In the genomic region with DNA sequence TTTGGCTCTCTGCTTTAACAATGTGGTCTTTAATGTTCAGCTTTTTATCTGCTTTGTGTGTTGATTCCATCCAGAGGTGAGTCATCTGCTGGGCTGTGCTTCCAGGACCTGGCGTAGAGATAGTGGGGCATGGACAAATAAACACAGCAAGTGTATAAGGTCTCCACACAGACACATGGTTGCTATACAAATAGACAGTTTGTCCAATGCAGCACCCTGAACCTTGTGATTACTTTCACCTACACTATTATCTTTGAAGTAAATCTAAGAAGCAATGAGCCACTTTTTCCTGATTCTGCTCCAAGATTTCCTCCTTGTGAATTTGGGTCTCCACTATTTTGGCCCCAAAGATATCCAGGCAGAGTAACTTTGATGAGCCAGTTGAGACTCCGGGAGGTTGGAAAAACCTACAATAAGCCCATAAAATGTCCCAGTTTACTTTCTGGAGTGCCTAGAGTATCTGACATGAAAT, we compare ENCODE assay signal across 13 cellular contexts. TPM values are rescaled to one million over a fixed set of nuclear protein-coding genes. Genes with fewer than 3 reads are reported as not detected.
A peak's percentile ranks its signal among the peaks of the same experiment; 100 is the strongest.
DNase-seq lines count a peak whose midpoint lies in the region; ATAC-seq and TF ChIP-seq lines count a peak whose summit lies in the region.
"Had no signal": no experiment of that assay in that cellular context is flagged by ENCODE, and none has a peak within 500 bp of the region (broad histone marks: within the 10 kb centered on the region; RNA-seq: fewer than 3 reads in every experiment).

No MANE protein-coding gene starts in this region.

- no peaks in the 10 kb centered on the region for H3K9me2 ChIP-seq in SK-N-SH

- DNase-seq in SK-N-SH (no peak), colonic mucosa (peak; percentile 72), right lobe of liver (peak; percentile 52 to 84 (median 77)), activated T-cell treated with anti-CD3 and anti-CD28 coated beads for 4 hours (no peak), SIG-M5 (lab: John Stamatoyannopoulos, UW) (no peak)
- DNase-seq: activated naive CD8-positive, alpha-beta T cell treated with anti-CD3 and anti-CD28 coated beads, Interleukin-2, amount 50 U/mL, for 24 hours; SW 1271 had no signal

- H3K4me3 Mint-ChIP-seq in stimulated activated memory B cell treated with anti-CD40 and anti-IgM and Interleukin-4, amounts not matched to agents 10 μg/mL and 1 μg/mL and 100 μg/mL, for 72 hours: no peak overlapping the region
- H3K4me3 Mint-ChIP-seq: activated naive CD8-positive, alpha-beta T cell treated with anti-CD3 and anti-CD28 coated beads, Interleukin-2, amount 50 U/mL, for 24 hours had no signal

- CTCF ChIA-PET in SK-N-SH (lab: Yijun Ruan, JAX): no interaction called here

- H2AFZ ChIP-seq in SK-N-SH (ENCODE audit: low read depth): no peak overlapping the region

- no peak for TF ChIP-seq EP300 in SK-N-SH (IDR thresholded peaks at IDR 0.05; ENCODE audit: borderline replicate concordance in 1 of 2, low read depth in 1 of 2, low read length in 1 of 2)

- no peaks in the 10 kb centered on the region for H3K36me3 ChIP-seq in SK-N-SH (replicated peaks in 1 of 2; ENCODE audit: control insufficient read depth in 1 of 2, insufficient read depth in 2 of 2, low read length in 1 of 2)
- H3K36me3 ChIP-seq in colonic mucosa: no peaks in the 10 kb centered on the region
- H3K36me3 ChIP-seq in right lobe of liver: no peaks in the 10 kb centered on the region

- no peaks in the 10 kb centered on the region for H3K27me3 Mint-ChIP-seq in stimulated activated memory B cell treated with anti-CD40 and anti-IgM and Interleukin-4, amounts not matched to agents 10 μg/mL and 1 μg/mL and 100 μg/mL, for 72 hours
- H3K27me3 Mint-ChIP-seq: activated naive CD8-positive, alpha-beta T cell treated with anti-CD3 and anti-CD28 coated beads, Interleukin-2, amount 50 U/mL, for 24 hours had no signal

- peaks cover 2% of the 10 kb centered on the region for H3K9me3 Mint-ChIP-seq in stimulated activated memory B cell treated with anti-CD40 and anti-IgM and Interleukin-4, amounts not matched to agents 10 μg/mL and 1 μg/mL and 100 μg/mL, for 72 hours
- H3K9me3 Mint-ChIP-seq: activated naive CD8-positive, alpha-beta T cell treated with anti-CD3 and anti-CD28 coated beads, Interleukin-2, amount 50 U/mL, for 24 hours had no signal

- H3F3A ChIP-seq in SK-N-SH (replicated peaks; ENCODE audit: insufficient read depth): no peaks in the 10 kb centered on the region

- peaks cover 0 to 2% of the 10 kb centered on the region in 2 experiments; a peak in 1 of 4 replicates for H3K4me1 ChIP-seq in SK-N-SH (ENCODE audit: control insufficient read depth in 1 of 2, insufficient read depth in 2 of 2, low read depth in 1 of 2, low read length in 1 of 2)
- H3K4me1 ChIP-seq in colonic mucosa: peaks cover 4% of the 10 kb centered on the region
- H3K4me1 ChIP-seq in right lobe of liver: peaks cover 0 to 84% (median 24%) of the 10 kb centered on the region in 4 donors
- H3K4me1 ChIP-seq: A549 had no signal

- ATAC-seq in SK-N-SH treated with all-trans-retinoic acid at 6 μM for 48 hours: no peak
- peak; percentile 57 to 77 (median 68) for ATAC-seq in right lobe of liver
- no peak for ATAC-seq in GM18909 (IDR thresholded peaks at IDR 0.05; ENCODE audit: poor library complexity, unreplicated experiment)
- no peak for ATAC-seq in stimulated activated memory B cell treated with anti-CD40 and anti-IgM and Interleukin-4, amounts not matched to agents 10 μg/mL and 1 μg/mL and 100 μg/mL, for 72 hours
- ATAC-seq: A549; activated naive CD8-positive, alpha-beta T cell treated with anti-CD3 and anti-CD28 coated beads, Interleukin-2, amount 50 U/mL, for 24 hours had no signal

- TF ChIP-seq CTCF in SK-N-SH (IDR thresholded peaks at IDR 0.05) (no peak), colonic mucosa (IDR thresholded peaks at IDR 0.05) (no peak), right lobe of liver (IDR thresholded peaks at IDR 0.05) (no peak)

- WGBS in SK-N-SH (ENCODE audit: low lambda C conversion rate): 24% methylated on average over 2 of the region's 2 CpGs
- 45% methylated on average over 2 of the region's 2 CpGs for WGBS in right lobe of liver (ENCODE audit: insufficient coverage, low coverage, low lambda C conversion rate, missing lambda C conversion rate)

- no peak for TF ChIP-seq RAD21 in SK-N-SH (IDR thresholded peaks at IDR 0.05; ENCODE audit: low read length)

- peak; percentile 81 for TF ChIP-seq POLR2A in right lobe of liver (IDR thresholded peaks at IDR 0.05)

- intact Hi-C loops in colonic mucosa (cut with DNase I) (loop anchor here (5.0 kb wide), 1 partner anchor 135 kb away; no protein-coding TSS in a partner anchor), right lobe of liver (cut with DNase I) (no loop called here)

- no peak overlapping the region for H3K9ac ChIP-seq in SK-N-SH
- H3K9ac ChIP-seq in colonic mucosa (ENCODE audit: low read depth in 2 of 2, low read length in 2 of 2): peak overlapping the region in 1 of 2 donors; percentile 35

- H3K79me2 ChIP-seq in SK-N-SH (ENCODE audit: insufficient read depth): no peaks in the 10 kb centered on the region

- H4K20me1 ChIP-seq in SK-N-SH (ENCODE audit: insufficient read depth): no peaks in the 10 kb centered on the region

- H3K27me3 ChIP-seq in SK-N-SH (ENCODE audit: insufficient read depth) (no peaks in the 10 kb centered on the region), colonic mucosa (no peaks in the 10 kb centered on the region), right lobe of liver (no peaks in the 10 kb centered on the region)

- H3K4me3 ChIP-seq in SK-N-SH (ENCODE audit: low read depth in 2 of 2, low read length in 1 of 2): no peak overlapping the region
- H3K4me3 ChIP-seq in colonic mucosa: no peak overlapping the region
- peak overlapping the region in 1 of 3 donors; percentile 44 for H3K4me3 ChIP-seq in right lobe of liver
- H3K4me3 ChIP-seq: A549 had no signal

- H3K36me3 Mint-ChIP-seq in stimulated activated memory B cell treated with anti-CD40 and anti-IgM and Interleukin-4, amounts not matched to agents 10 μg/mL and 1 μg/mL and 100 μg/mL, for 72 hours: no peaks in the 10 kb centered on the region

- no peak overlapping the region for H3K4me2 ChIP-seq in SK-N-SH
- H3K4me2 ChIP-seq: A549 had no signal

- H3K9me3 ChIP-seq in SK-N-SH (no peaks in the 10 kb centered on the region), colonic mucosa (no peaks in the 10 kb centered on the region), right lobe of liver (no peaks in the 10 kb centered on the region)
- H3K9me3 ChIP-seq: A549 had no signal

- no peaks in the 10 kb centered on the region for H3K4me1 Mint-ChIP-seq in stimulated activated memory B cell treated with anti-CD40 and anti-IgM and Interleukin-4, amounts not matched to agents 10 μg/mL and 1 μg/mL and 100 μg/mL, for 72 hours
- H3K4me1 Mint-ChIP-seq: activated naive CD8-positive, alpha-beta T cell treated with anti-CD3 and anti-CD28 coated beads, Interleukin-2, amount 50 U/mL, for 24 hours had no signal

- no peak overlapping the region for H3K27ac Mint-ChIP-seq in stimulated activated memory B cell treated with anti-CD40 and anti-IgM and Interleukin-4, amounts not matched to agents 10 μg/mL and 1 μg/mL and 100 μg/mL, for 72 hours
- H3K27ac Mint-ChIP-seq: activated naive CD8-positive, alpha-beta T cell treated with anti-CD3 and anti-CD28 coated beads, Interleukin-2, amount 50 U/mL, for 24 hours had no signal

- POLR2A ChIA-PET in SK-N-SH (lab: Yijun Ruan, JAX): no interaction called here

- H3K27ac ChIP-seq in SK-N-SH (ENCODE audit: low read depth in 2 of 2, low read length in 1 of 2) (no peak overlapping the region), colonic mucosa (peak overlapping the region; percentile 69), right lobe of liver (peak overlapping the region; percentile 79 to 96 (median 95))
- H3K27ac ChIP-seq: A549 had no signal

TF ChIP-seq in SK-N-SH treated with all-trans-retinoic acid at 6 μM for 48 hours, 23 proteins besides CTCF, POLR2A, EP300 and RAD21:
- no peak for TF ChIP-seq OSR1 (CRISPR knock-in tag; IDR thresholded peaks at IDR 0.05)
- TF ChIP-seq SNAI2 (CRISPR knock-in tag; IDR thresholded peaks at IDR 0.05): no peak
- TF ChIP-seq ISL1 (CRISPR knock-in tag; IDR thresholded peaks at IDR 0.05): peak; percentile 28; the same call in 1 of the 2 replicates

TF ChIP-seq in SK-N-SH, 30 proteins besides CTCF, POLR2A, EP300 and RAD21 (continues in another document):
- TF ChIP-seq JUND (IDR thresholded peaks at IDR 0.05): no peak
- TF ChIP-seq, protein P1, sequence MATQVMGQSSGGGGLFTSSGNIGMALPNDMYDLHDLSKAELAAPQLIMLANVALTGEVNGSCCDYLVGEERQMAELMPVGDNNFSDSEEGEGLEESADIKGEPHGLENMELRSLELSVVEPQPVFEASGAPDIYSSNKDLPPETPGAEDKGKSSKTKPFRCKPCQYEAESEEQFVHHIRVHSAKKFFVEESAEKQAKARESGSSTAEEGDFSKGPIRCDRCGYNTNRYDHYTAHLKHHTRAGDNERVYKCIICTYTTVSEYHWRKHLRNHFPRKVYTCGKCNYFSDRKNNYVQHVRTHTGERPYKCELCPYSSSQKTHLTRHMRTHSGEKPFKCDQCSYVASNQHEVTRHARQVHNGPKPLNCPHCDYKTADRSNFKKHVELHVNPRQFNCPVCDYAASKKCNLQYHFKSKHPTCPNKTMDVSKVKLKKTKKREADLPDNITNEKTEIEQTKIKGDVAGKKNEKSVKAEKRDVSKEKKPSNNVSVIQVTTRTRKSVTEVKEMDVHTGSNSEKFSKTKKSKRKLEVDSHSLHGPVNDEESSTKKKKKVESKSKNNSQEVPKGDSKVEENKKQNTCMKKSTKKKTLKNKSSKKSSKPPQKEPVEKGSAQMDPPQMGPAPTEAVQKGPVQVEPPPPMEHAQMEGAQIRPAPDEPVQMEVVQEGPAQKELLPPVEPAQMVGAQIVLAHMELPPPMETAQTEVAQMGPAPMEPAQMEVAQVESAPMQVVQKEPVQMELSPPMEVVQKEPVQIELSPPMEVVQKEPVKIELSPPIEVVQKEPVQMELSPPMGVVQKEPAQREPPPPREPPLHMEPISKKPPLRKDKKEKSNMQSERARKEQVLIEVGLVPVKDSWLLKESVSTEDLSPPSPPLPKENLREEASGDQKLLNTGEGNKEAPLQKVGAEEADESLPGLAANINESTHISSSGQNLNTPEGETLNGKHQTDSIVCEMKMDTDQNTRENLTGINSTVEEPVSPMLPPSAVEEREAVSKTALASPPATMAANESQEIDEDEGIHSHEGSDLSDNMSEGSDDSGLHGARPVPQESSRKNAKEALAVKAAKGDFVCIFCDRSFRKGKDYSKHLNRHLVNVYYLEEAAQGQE (IDR thresholded peaks at IDR 0.05; ENCODE audit: low read depth, low read length): no peak
- no peak for TF ChIP-seq FOSL2 (IDR thresholded peaks at IDR 0.05; ENCODE audit: borderline replicate concordance, low read depth)
- TF ChIP-seq POLR2AphosphoS5 (IDR thresholded peaks at IDR 0.05; ENCODE audit: low read depth, low read length): no peak
- no peak for TF ChIP-seq CHD2 (IDR thresholded peaks at IDR 0.05; ENCODE audit: low read length, partially characterized antibody)

RNA-seq across cellular contexts. Expression of a gene that starts 12.1 kb away (rescaled TPM):
- 0.06 and 0.07 TPM in 2 replicates for polyA plus RNA-seq in SK-N-SH (2012; rRNA removed)
- polyA plus RNA-seq in SK-N-SH (2012; cell fraction: cytosol; rRNA removed): 0.03 and 0.07 TPM in 2 replicates
- 0.08 and 0.14 TPM in 2 replicates for polyA plus RNA-seq in SK-N-SH (2012; cell fraction: nucleus; rRNA removed)
- 10 to 100 TPM; 44.4 to 48.4 TPM for total RNA-seq in colonic mucosa
- 10 to 100 TPM; 13.8 to 61.0 (median 37.6) TPM for total RNA-seq in right lobe of liver
- total RNA-seq: activated CD8-positive, alpha-beta memory T cell treated with anti-CD3 and anti-CD28 coated beads for 36 hours; G401 had no signal

Comparison
In these comparisons a context has a peak if more than half of its experiments do, and no peak if none do; other contexts are left out.
1. ATAC-seq: peak in right lobe of liver (4 of 4); none in SK-N-SH treated with all-trans-retinoic acid at 6 μM for 48 hours (single experiment), GM18909 (single experiment) and stimulated activated memory B cell treated with anti-CD40 and anti-IgM and Interleukin-4, amounts not matched to agents 10 μg/mL and 1 μg/mL and 100 μg/mL, for 72 hours (single experiment).
2. DNase-seq: peak in colonic mucosa (single experiment) and right lobe of liver (3 of 3); none in SK-N-SH (single experiment), activated T-cell treated with anti-CD3 and anti-CD28 coated beads for 4 hours (single experiment) and SIG-M5 (single experiment).
3. H3K27ac ChIP-seq: peak in colonic mucosa (single experiment) and right lobe of liver (3 of 3); none in SK-N-SH (0 of 2).